ENCODE assay signal across 8 cellular contexts in the genomic region with DNA sequence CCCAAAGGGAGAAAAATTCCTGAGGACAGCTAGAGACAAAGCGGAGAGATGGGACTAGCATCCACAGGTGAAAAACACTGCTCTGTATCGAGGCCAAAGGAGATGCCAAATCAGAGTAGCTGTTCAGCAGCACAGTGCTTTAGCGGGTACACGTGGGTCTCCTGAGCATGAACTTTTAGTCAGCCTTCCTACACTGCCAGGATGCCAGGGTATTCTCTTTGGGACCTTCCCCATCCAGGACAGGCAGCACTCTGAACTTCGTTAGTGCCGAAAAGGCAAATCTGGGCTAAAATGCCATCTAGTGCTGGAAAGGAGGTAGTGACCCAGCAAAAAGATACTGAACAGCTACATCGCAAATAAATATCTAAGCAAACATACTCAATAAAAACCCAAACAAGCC.
DNase-seq lines count a peak whose midpoint lies in the region; ATAC-seq, FAIRE-seq and TF ChIP-seq lines count a peak whose summit lies in the region.

No MANE protein-coding gene starts in this region.

- TF ChIP-seq POLR2A in A549 (IDR thresholded peaks at IDR 0.05; ENCODE audit: low read length), result no peak

- peak; percentile 63 to 77 for TF ChIP-seq RAD21 in A549 (conservative IDR thresholded peaks at IDR 0.05 in 1 of 2, IDR thresholded peaks at IDR 0.05 in 1 of 2)

- H3K36me3 ChIP-seq in iPS DF 6.9 (ENCODE audit: control insufficient read depth, insufficient read depth, low read length) (no peaks in the 10 kb centered on the region), tibial artery (no peaks in the 10 kb centered on the region)

- no peak overlapping the region for H3K4me3 Mint-ChIP-seq in activated T-cell treated with anti-CD3 and anti-CD28 coated beads, Interleukin-2, amount 50 U/mL, for 24 hours

- H3K27ac ChIP-seq in A549 (no peak overlapping the region), iPS DF 6.9 (ENCODE audit: low read length) (no peak overlapping the region), tibial artery (no peak overlapping the region)

- CTCF ChIA-PET in A549 (lab: Yijun Ruan, JAX) (interaction anchor here (0.6 to 3.3 kb wide), 8 partner anchors 13 to 174 kb away, joined by 3 to 10 read pairs (median 4); no protein-coding TSS in a partner anchor), GM10248 (lab: Yijun Ruan, JAX) (interaction anchor here (0.6 to 2.3 kb wide), 8 partner anchors 9 to 178 kb away, joined by 3 to 10 read pairs (median 4); no protein-coding TSS in a partner anchor)

- H3K4me3 ChIP-seq in A549 (no peak overlapping the region), HFF-Myc (replicated peaks; ENCODE audit: low read depth, low read length) (no peak overlapping the region), iPS DF 6.9 (ENCODE audit: low read length) (no peak overlapping the region), tibial artery (no peak overlapping the region)

- H3K9me3 Mint-ChIP-seq in activated T-cell treated with anti-CD3 and anti-CD28 coated beads, Interleukin-2, amount 50 U/mL, for 24 hours, result peaks cover 6% of the 10 kb centered on the region

- H3K4me2 ChIP-seq in A549, result peak overlapping the region; percentile 58

- no peaks in the 10 kb centered on the region for H3K27me3 ChIP-seq in iPS DF 6.9 (ENCODE audit: control insufficient read depth, insufficient read depth, low read length)
- no peaks in the 10 kb centered on the region for H3K27me3 ChIP-seq in tibial artery

- no peak for TF ChIP-seq EP300 in A549 (IDR thresholded peaks at IDR 0.05)

- no peak overlapping the region for H3K27ac Mint-ChIP-seq in activated T-cell treated with anti-CD3 and anti-CD28 coated beads, Interleukin-2, amount 50 U/mL, for 24 hours

- WGBS in A549 (ENCODE audit: missing lambda C conversion rate), result 25% methylated on average over 7 of the region's 7 CpGs
- WGBS in iPS DF 6.9 (ENCODE audit: insufficient coverage, insufficient read length), result no CpG with 5 or more reads among the region's 7 CpGs

- H3K9me3 ChIP-seq in A549 (no peaks in the 10 kb centered on the region), iPS DF 6.9 (ENCODE audit: control insufficient read depth, insufficient read depth, low read length) (no peaks in the 10 kb centered on the region), tibial artery (no peaks in the 10 kb centered on the region)

- TF ChIP-seq CTCF in A549 (IDR thresholded peaks at IDR 0.05) (peak; percentile 63), GM10248 (IDR thresholded peaks at IDR 0.05; ENCODE audit: control extremely low read depth, extremely low read depth, low read depth, missing control alignments) (peak; percentile 67), HFF-Myc (IDR thresholded peaks at IDR 0.05; ENCODE audit: low read depth, low read length, missing control alignments) (peak; percentile 69), tibial artery (IDR thresholded peaks at IDR 0.05) (peak in 1 of 2 experiments; percentile 32)

- no peaks in the 10 kb centered on the region for H3K4me1 Mint-ChIP-seq in activated T-cell treated with anti-CD3 and anti-CD28 coated beads, Interleukin-2, amount 50 U/mL, for 24 hours (ENCODE audit: low read depth)

- H3K27me3 Mint-ChIP-seq in activated T-cell treated with anti-CD3 and anti-CD28 coated beads, Interleukin-2, amount 50 U/mL, for 24 hours, result peaks cover 9% of the 10 kb centered on the region

- peak; percentile 77 to 89; a peak in 5 of 6 replicates for ATAC-seq in A549

- FAIRE-seq in A549 (lab: Jason Lieb, UNC), result no peak

- H3K4me1 ChIP-seq in A549, result peaks cover 5% of the 10 kb centered on the region; the same call in 1 of the 3 replicates
- no peaks in the 10 kb centered on the region for H3K4me1 ChIP-seq in iPS DF 6.9 (ENCODE audit: control insufficient read depth, insufficient read depth, low read length)
- no peaks in the 10 kb centered on the region for H3K4me1 ChIP-seq in tibial artery

- peak; percentile 15 to 39 for DNase-seq in A549 (ENCODE audit: low read depth in 1 of 2, low spot score in 1 of 2)
- DNase-seq in GM10248 (ENCODE audit: extremely low spot score), result peak; percentile 17
- peak; percentile 20 for DNase-seq in HFF-Myc (ENCODE audit: extremely low read depth, low read depth)
- DNase-seq in NCI-H1105 treated with DMSO at 0.1 percent for 48 hours (lab: John Stamatoyannopoulos, UW), result peak; percentile 21
- DNase-seq in activated T-cell treated with anti-CD3 and anti-CD28 coated beads, Interleukin-2, amount 50 U/mL, for 24 hours, result peak; percentile 28
- DNase-seq in iPS DF 6.9 (ENCODE audit: low read depth, low spot score), result peak; percentile 13
- no peak for DNase-seq in tibial artery
- DNase-seq in hippocampal formation (lab: John Stamatoyannopoulos, UW), result no peak

- no peaks in the 10 kb centered on the region for H3K36me3 Mint-ChIP-seq in activated T-cell treated with anti-CD3 and anti-CD28 coated beads, Interleukin-2, amount 50 U/mL, for 24 hours (ENCODE audit: low read depth)

- POLR2A ChIA-PET in A549 (lab: Yijun Ruan, JAX) (interaction anchor here (0.5 kb wide), 1 partner anchor 14 kb away, joined by 3 read pairs; no protein-coding TSS in a partner anchor), GM10248 (lab: Yijun Ruan, JAX) (no interaction called here)

- intact Hi-C loops in tibial artery (cut with DNase I; ENCODE audit: low total_unique reads), result no loop called here

TF ChIP-seq in A549, 52 proteins besides CTCF, POLR2A, EP300 and RAD21:
- peak; percentile 75 for TF ChIP-seq SMC3 (IDR thresholded peaks at IDR 0.05)
- TF ChIP-seq, protein P1, sequence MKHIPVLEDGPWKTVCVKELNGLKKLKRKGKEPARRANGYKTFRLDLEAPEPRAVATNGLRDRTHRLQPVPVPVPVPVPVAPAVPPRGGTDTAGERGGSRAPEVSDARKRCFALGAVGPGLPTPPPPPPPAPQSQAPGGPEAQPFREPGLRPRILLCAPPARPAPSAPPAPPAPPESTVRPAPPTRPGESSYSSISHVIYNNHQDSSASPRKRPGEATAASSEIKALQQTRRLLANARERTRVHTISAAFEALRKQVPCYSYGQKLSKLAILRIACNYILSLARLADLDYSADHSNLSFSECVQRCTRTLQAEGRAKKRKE (CRISPR knock-in tag; IDR thresholded peaks at IDR 0.05; ENCODE audit: low read depth), result no peak

Comparison
In these comparisons a context has a peak if more than half of its experiments do, and no peak if none do; other contexts are left out.
1. DNase-seq: peak in A549 (2 of 2), GM10248 (single experiment), HFF-Myc (single experiment), NCI-H1105 treated with DMSO at 0.1 percent for 48 hours (single experiment), activated T-cell treated with anti-CD3 and anti-CD28 coated beads, Interleukin-2, amount 50 U/mL, for 24 hours (single experiment) and iPS DF 6.9 (single experiment); none in tibial artery (0 of 2) and hippocampal formation (0 of 2).